Comparison of ENCODE assay signal across 28 cellular contexts in genomic region chr15:61651267-61651666, GRCh38.
"Had no signal": no experiment of that assay in that cellular context is flagged by ENCODE, and none has a peak within 500 bp of the region (broad histone marks: within the 10 kb centered on the region; RNA-seq: fewer than 3 reads in every experiment).

No MANE protein-coding gene starts in this region.

- H3K9me3 Mint-ChIP-seq: activated CD4-positive, alpha-beta memory T cell treated with anti-CD3 and anti-CD28 coated beads, Interleukin-2, amount 10 ng/mL, durations not matched to agents 7 days and 5 days; activated CD4-positive, alpha-beta T cell treated with anti-CD3 and anti-CD28 coated beads, Interleukin-2, amount 10 ng/mL, durations not matched to agents 24 days and 14 days; activated naive CD4-positive, alpha-beta T cell treated with anti-CD3 and anti-CD28 coated beads, Interleukin-2, amount 10 ng/mL, durations not matched to agents 7 days and 5 days; activated naive CD4-positive, alpha-beta T cell treated with anti-CD3 and anti-CD28 coated beads, Interleukin-2, amount 50 U/mL, for 72 hours; activated naive CD8-positive, alpha-beta T cell treated with anti-CD3 and anti-CD28 coated beads, Interleukin-2, amount 10 ng/mL, durations not matched to agents 7 days and 5 days; activated T-cell treated with anti-CD3 and anti-CD28 coated beads, Interleukin-2, amount 50 U/mL, for 24 hours; activated T-cell treated with anti-CD3 and anti-CD28 coated beads, Interleukin-2, amount 50 U/mL, for 72 hours had no signal

- FAIRE-seq: endometrium, endothelial cell of umbilical vein had no signal

- H3K4me3 Mint-ChIP-seq: activated CD4-positive, alpha-beta memory T cell treated with anti-CD3 and anti-CD28 coated beads, Interleukin-2, amount 10 ng/mL, durations not matched to agents 7 days and 5 days; activated CD4-positive, alpha-beta T cell treated with anti-CD3 and anti-CD28 coated beads for 36 hours; activated CD4-positive, alpha-beta T cell treated with anti-CD3 and anti-CD28 coated beads, Interleukin-2, amount 10 ng/mL, durations not matched to agents 24 days and 14 days; activated naive CD4-positive, alpha-beta T cell treated with anti-CD3 and anti-CD28 coated beads, Interleukin-2, amount 10 ng/mL, durations not matched to agents 7 days and 5 days; activated naive CD8-positive, alpha-beta T cell treated with anti-CD3 and anti-CD28 coated beads, Interleukin-2, amount 10 ng/mL, durations not matched to agents 7 days and 5 days; activated T-cell treated with anti-CD3 and anti-CD28 coated beads, Interleukin-2, amount 50 U/mL, for 24 hours; activated T-cell treated with anti-CD3 and anti-CD28 coated beads, Interleukin-2, amount 50 U/mL, for 72 hours had no signal

- H3K36me3 ChIP-seq: ascending aorta, colonic mucosa, esophagus squamous epithelium, gastroesophageal sphincter, heart right ventricle had no signal

- H3K36me3 Mint-ChIP-seq: activated naive CD4-positive, alpha-beta T cell treated with anti-CD3 and anti-CD28 coated beads, Interleukin-2, amount 10 ng/mL, durations not matched to agents 7 days and 5 days; activated naive CD4-positive, alpha-beta T cell treated with anti-CD3 and anti-CD28 coated beads, Interleukin-2, amount 50 U/mL, for 72 hours; activated naive CD8-positive, alpha-beta T cell treated with anti-CD3 and anti-CD28 coated beads, Interleukin-2, amount 10 ng/mL, durations not matched to agents 7 days and 5 days had no signal

- H3K4me3 ChIP-seq: ascending aorta, body of pancreas, colonic mucosa, esophagus squamous epithelium, gastroesophageal sphincter, heart right ventricle had no signal

- DNase-seq: activated CD4-positive, alpha-beta memory T cell treated with anti-CD3 and anti-CD28 coated beads, Interleukin-2, amount 10 ng/mL, durations not matched to agents 7 days and 5 days; activated CD4-positive, alpha-beta T cell treated with anti-CD3 and anti-CD28 coated beads for 36 hours; activated CD4-positive, alpha-beta T cell treated with anti-CD3 and anti-CD28 coated beads, Interleukin-2, amount 10 ng/mL, durations not matched to agents 24 days and 14 days; activated CD4-positive, alpha-beta T cell treated with anti-CD3 and anti-CD28 coated beads, Interleukin-2, amount 50 U/mL, for 4 hours; activated CD4-positive, CD25-positive, alpha-beta regulatory T cell; activated CD4-positive, CD25-positive, alpha-beta regulatory T cell treated with anti-CD3 and anti-CD28 coated beads, Interleukin-2, amount 50 U/mL, for 72 hours; activated CD8-positive, alpha-beta memory T cell treated with anti-CD3 and anti-CD28 coated beads, Interleukin-2, amount 50 U/mL, for 48 hours; activated gamma-delta T cell; activated naive CD4-positive, alpha-beta T cell; activated naive CD4-positive, alpha-beta T cell treated with anti-CD3 and anti-CD28 coated beads, Interleukin-2, amount 10 ng/mL, durations not matched to agents 7 days and 5 days; activated naive CD8-positive, alpha-beta T cell treated with anti-CD3 and anti-CD28 coated beads, Interleukin-2, amount 10 ng/mL, durations not matched to agents 7 days and 5 days; activated T-cell treated with anti-CD3 and anti-CD28 coated beads for 4 hours; activated T-cell treated with anti-CD3 and anti-CD28 coated beads, Interleukin-2, amount 50 U/mL, for 24 hours; activated T-cell treated with anti-CD3 and anti-CD28 coated beads, Interleukin-2, amount 50 U/mL, for 72 hours; body of pancreas; caudate nucleus; colonic mucosa; effector CD8-positive, alpha-beta T cell; esophagus squamous epithelium; foreskin melanocyte; heart right ventricle; T-helper 2 cell had no signal

- H3K27me3 Mint-ChIP-seq: activated naive CD8-positive, alpha-beta T cell treated with anti-CD3 and anti-CD28 coated beads, Interleukin-2, amount 10 ng/mL, durations not matched to agents 7 days and 5 days had no signal

- H3K9me3 ChIP-seq: ascending aorta, body of pancreas, colonic mucosa, esophagus squamous epithelium, gastroesophageal sphincter, heart right ventricle had no signal

- H3K27me3 ChIP-seq: ascending aorta, body of pancreas, colonic mucosa had no signal

- H3K4me1 Mint-ChIP-seq: activated CD4-positive, alpha-beta memory T cell treated with anti-CD3 and anti-CD28 coated beads, Interleukin-2, amount 10 ng/mL, durations not matched to agents 7 days and 5 days; activated CD4-positive, alpha-beta T cell treated with anti-CD3 and anti-CD28 coated beads for 36 hours; activated CD4-positive, alpha-beta T cell treated with anti-CD3 and anti-CD28 coated beads, Interleukin-2, amount 10 ng/mL, durations not matched to agents 24 days and 14 days; activated naive CD4-positive, alpha-beta T cell treated with anti-CD3 and anti-CD28 coated beads, Interleukin-2, amount 10 ng/mL, durations not matched to agents 7 days and 5 days; activated naive CD8-positive, alpha-beta T cell treated with anti-CD3 and anti-CD28 coated beads, Interleukin-2, amount 10 ng/mL, durations not matched to agents 7 days and 5 days had no signal

- H3K27ac Mint-ChIP-seq: activated CD4-positive, alpha-beta memory T cell treated with anti-CD3 and anti-CD28 coated beads, Interleukin-2, amount 10 ng/mL, durations not matched to agents 7 days and 5 days; activated CD4-positive, alpha-beta T cell treated with anti-CD3 and anti-CD28 coated beads for 36 hours; activated CD4-positive, alpha-beta T cell treated with anti-CD3 and anti-CD28 coated beads, Interleukin-2, amount 10 ng/mL, durations not matched to agents 24 days and 14 days; activated naive CD4-positive, alpha-beta T cell treated with anti-CD3 and anti-CD28 coated beads, Interleukin-2, amount 10 ng/mL, durations not matched to agents 7 days and 5 days; activated naive CD4-positive, alpha-beta T cell treated with anti-CD3 and anti-CD28 coated beads, Interleukin-2, amount 50 U/mL, for 72 hours; activated naive CD8-positive, alpha-beta T cell treated with anti-CD3 and anti-CD28 coated beads, Interleukin-2, amount 10 ng/mL, durations not matched to agents 7 days and 5 days; activated T-cell treated with anti-CD3 and anti-CD28 coated beads, Interleukin-2, amount 50 U/mL, for 24 hours; activated T-cell treated with anti-CD3 and anti-CD28 coated beads, Interleukin-2, amount 50 U/mL, for 72 hours had no signal

- ATAC-seq: activated CD4-positive, alpha-beta T cell treated with anti-CD3 and anti-CD28 coated beads for 36 hours; activated naive CD4-positive, alpha-beta T cell treated with anti-CD3 and anti-CD28 coated beads, Interleukin-2, amount 50 U/mL, for 72 hours; activated T-cell treated with anti-CD3 and anti-CD28 coated beads, Interleukin-2, amount 50 U/mL, for 72 hours; body of pancreas; gastroesophageal sphincter; heart right ventricle had no signal

- H3K4me1 ChIP-seq: ascending aorta, body of pancreas, colonic mucosa, gastroesophageal sphincter had no signal

- H3K27ac ChIP-seq: ascending aorta, body of pancreas, colonic mucosa, epithelial cell of prostate, esophagus squamous epithelium, gastroesophageal sphincter, heart right ventricle had no signal
